ENCODE assay signal across 8 cellular contexts in the genomic region with DNA sequence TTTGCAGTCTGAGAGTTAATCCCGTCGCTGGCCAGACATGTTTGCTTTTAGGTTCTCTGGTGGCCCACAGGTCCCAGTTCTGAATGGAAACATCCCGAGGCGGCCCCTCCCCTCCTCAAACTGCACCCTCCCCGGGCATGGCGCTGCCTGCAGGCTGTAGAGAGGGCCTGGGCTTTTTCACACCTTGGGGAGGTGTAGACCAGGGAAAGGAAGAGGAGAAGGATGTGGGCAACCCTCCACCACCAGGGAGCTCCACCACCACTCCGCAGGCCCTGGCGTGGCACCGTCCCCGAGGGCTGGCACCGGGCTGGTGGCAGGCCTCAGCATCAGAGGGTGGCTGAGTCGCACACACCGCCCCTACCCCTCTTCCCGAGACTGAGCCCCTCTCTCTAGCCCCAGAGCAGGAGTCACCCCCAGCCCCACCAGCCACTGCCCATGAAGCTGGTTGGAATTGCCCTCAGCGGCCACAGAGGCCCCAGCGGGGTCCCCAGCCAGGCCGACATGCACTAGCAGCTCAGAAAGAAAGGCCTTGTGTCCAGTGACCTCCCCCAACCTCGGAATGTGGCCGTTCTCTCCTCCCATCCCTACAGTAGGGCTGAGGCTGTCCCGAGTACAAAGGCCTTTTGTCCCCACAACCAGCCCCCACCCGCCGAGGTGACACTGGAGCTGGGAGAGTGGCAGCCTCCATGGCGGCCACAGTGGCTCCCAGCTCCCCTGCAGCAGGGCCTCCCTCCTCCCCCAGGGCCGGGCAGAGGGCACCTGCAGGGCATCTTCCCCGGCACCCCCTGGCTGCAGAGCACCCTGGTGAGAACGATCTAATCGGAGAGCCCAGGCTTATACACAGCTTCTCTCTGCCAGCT. TPM values are rescaled to one million over a fixed set of nuclear protein-coding genes. Genes with fewer than 3 reads are reported as not detected.
A peak's percentile ranks its signal among the peaks of the same experiment; 100 is the strongest.
DNase-seq lines count a peak whose midpoint lies in the region; ATAC-seq and TF ChIP-seq lines count a peak whose summit lies in the region.

No MANE protein-coding gene starts in this region.

- peak; percentile 53 to 66 for DNase-seq in activated T-cell treated with anti-CD3 and anti-CD28 coated beads, Interleukin-2, amount 50 U/mL, for 48 hours
- DNase-seq in heart right ventricle (no peak), G401 (ENCODE audit: low spot score) (no peak), GOT3 (lab: John Stamatoyannopoulos, UW) (no peak)

- H3K27ac ChIP-seq in BLaER1: peak overlapping the region; percentile 81
- H3K27ac ChIP-seq in heart right ventricle: no peak overlapping the region
- H3K27ac ChIP-seq in rectal smooth muscle tissue (ENCODE audit: low read depth, low read length): peak overlapping the region; percentile 12

- H3K27me3 Mint-ChIP-seq in IgD-negative memory B cell: peaks cover 2% of the 10 kb centered on the region

- TF ChIP-seq CTCF in heart right ventricle (IDR thresholded peaks at IDR 0.05): peak in 8 of 9 donors; percentile 20 to 50 (median 43)

- H3K36me3 Mint-ChIP-seq in IgD-negative memory B cell: no peaks in the 10 kb centered on the region

- H3K4me3 ChIP-seq in BLaER1 (peak overlapping the region; percentile 4; the same call in 1 of the 2 replicates), heart right ventricle (no peak overlapping the region), rectal smooth muscle tissue (ENCODE audit: low read length) (no peak overlapping the region)

- H3K36me3 ChIP-seq in BLaER1 (no peaks in the 10 kb centered on the region; the same call in 1 of the 2 replicates), heart right ventricle (no peaks in the 10 kb centered on the region), rectal smooth muscle tissue (ENCODE audit: control insufficient read depth, insufficient read depth, low read length) (no peaks in the 10 kb centered on the region)

- H3K4me1 ChIP-seq in BLaER1 (peaks cover 57% of the 10 kb centered on the region), heart right ventricle (peaks cover 0 to 14% (median 8%) of the 10 kb centered on the region in 9 donors), rectal smooth muscle tissue (ENCODE audit: control insufficient read depth, insufficient read depth, low read length) (no peaks in the 10 kb centered on the region)

- H3K27me3 ChIP-seq in BLaER1: no peaks in the 10 kb centered on the region
- peaks cover 0 to 4% (median 0%) of the 10 kb centered on the region in 7 donors for H3K27me3 ChIP-seq in heart right ventricle
- no peaks in the 10 kb centered on the region for H3K27me3 ChIP-seq in rectal smooth muscle tissue (ENCODE audit: control insufficient read depth, insufficient read depth, low read length)

- 58 to 59% methylated on average over 27 of the region's 27 CpGs for WGBS in heart right ventricle, 2 donors

- in situ Hi-C loops in G401 (cut with HindIII; ENCODE audit: low sequenced_read_pairs): no loop called here

- peaks cover 26 to 37% (median 30%) of the 10 kb centered on the region in 3 donors for H3K4me1 Mint-ChIP-seq in IgD-negative memory B cell

- H3K9me3 Mint-ChIP-seq in IgD-negative memory B cell: no peaks in the 10 kb centered on the region

- no peaks in the 10 kb centered on the region for H4K20me1 ChIP-seq in BLaER1

- H3K27ac Mint-ChIP-seq in IgD-negative memory B cell: peak overlapping the region; percentile 59 to 100 (median 92)

- peak overlapping the region in 2 of 4 donors; percentile 49 to 61 for H3K4me3 Mint-ChIP-seq in IgD-negative memory B cell

- H3K4me2 ChIP-seq in BLaER1: peak overlapping the region; percentile 82

- H3K9ac ChIP-seq in BLaER1 (peak overlapping the region; percentile 58), rectal smooth muscle tissue (ENCODE audit: low read length) (no peak overlapping the region)

- H3K9me3 ChIP-seq in BLaER1 (peaks cover 6% of the 10 kb centered on the region; the same call in 1 of the 2 replicates), heart right ventricle (peaks cover 0 to 7% (median 0%) of the 10 kb centered on the region in 11 donors)

- intact Hi-C loops in heart right ventricle (cut with DNase I): loop anchor here in 1 of 10 donors (2.0 kb wide), 1 partner anchor 43 kb away; no protein-coding TSS in a partner anchor

- ATAC-seq in heart right ventricle (peak; percentile 70 to 89 (median 78)), GM18858 (IDR thresholded peaks at IDR 0.05; ENCODE audit: unreplicated experiment) (no peak)

RNA-seq across cellular contexts. Expression of a gene that starts 23.5 kb away (rescaled TPM):
- polyA plus RNA-seq in IgD-negative memory B cell (10.8 TPM), heart right ventricle (10 to 100 TPM; 27.0 to 73.8 TPM)
- 10 to 100 TPM; 22.5 to 40.1 (median 27.7) TPM for total RNA-seq in heart right ventricle
- total RNA-seq in G401 (2014; rRNA removed; shearing (Covaris generic)): 30.3 and 31.3 TPM in 2 replicates

RNA-seq across cellular contexts. Expression of a gene that starts 58.1 kb away (rescaled TPM):
- polyA plus RNA-seq in IgD-negative memory B cell (not detected), heart right ventricle (100 to 1,000 TPM in 1 of 2 donors, 10 to 100 TPM in 1; 74.6 to 220 TPM)
- total RNA-seq in heart right ventricle: 100 to 1,000 TPM; 159 to 295 (median 195) TPM
- 18.3 and 19.5 TPM in 2 replicates for total RNA-seq in G401 (2014; rRNA removed; shearing (Covaris generic))

Comparison
In these comparisons a context has a peak if more than half of its experiments do, and no peak if none do; other contexts are left out.
1. H3K27ac ChIP-seq: peak in BLaER1 (single experiment) and rectal smooth muscle tissue (single experiment); none in heart right ventricle (0 of 10).
2. DNase-seq: peak in activated T-cell treated with anti-CD3 and anti-CD28 coated beads, Interleukin-2, amount 50 U/mL, for 48 hours (2 of 2); none in heart right ventricle (0 of 2), G401 (single experiment) and GOT3 (single experiment).